1 cellular context compared by ENCODE assay signal in the genomic region with DNA sequence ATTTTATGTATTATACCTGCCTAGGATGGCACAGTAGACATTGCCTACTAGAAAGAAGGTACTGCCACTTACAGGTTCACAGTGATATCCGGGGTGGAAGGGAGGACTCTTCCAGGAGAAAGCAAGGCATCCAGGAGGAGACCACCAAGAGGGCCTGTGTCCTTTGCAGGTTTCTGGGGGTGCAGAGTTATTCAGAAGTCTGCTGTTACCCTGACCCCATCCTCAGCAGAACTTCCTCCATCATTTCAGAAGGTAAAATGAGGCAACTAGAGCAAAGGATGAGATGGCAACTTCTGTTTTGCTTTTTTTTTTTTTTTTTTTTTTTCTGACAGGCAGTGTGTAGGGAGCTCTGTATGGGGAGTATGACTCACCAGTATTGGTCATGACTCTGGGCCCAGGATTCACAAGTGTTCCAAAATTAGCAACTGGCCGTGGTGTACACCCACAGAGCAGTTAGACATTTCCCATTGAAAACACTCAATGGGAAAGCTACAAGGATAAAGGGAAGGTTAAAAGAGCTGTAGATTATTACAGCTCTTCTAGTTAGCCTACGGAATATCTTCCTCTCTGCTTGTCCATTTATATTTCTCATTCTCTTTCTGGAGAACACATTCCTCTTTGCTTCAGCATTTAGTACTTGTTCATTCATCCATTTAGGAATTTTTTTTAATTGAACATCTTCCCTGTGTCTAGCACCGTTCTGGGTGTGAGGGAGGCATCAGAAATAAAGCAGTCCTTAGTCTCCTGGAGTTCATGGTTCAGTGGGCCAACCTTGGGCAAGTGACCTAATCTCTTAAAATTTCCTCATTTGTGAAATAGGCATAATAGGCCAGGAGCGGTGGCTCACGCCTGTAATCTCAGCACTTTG.
TF ChIP-seq lines count a peak whose summit lies in the region.

No MANE protein-coding gene starts in this region.

TF ChIP-seq in K562, 482 proteins besides CTCF, POLR2A, EP300 and RAD21 (continued from another document):
- TF ChIP-seq AFF4 (CRISPR knock-in tag; IDR thresholded peaks at IDR 0.05) (peak; percentile 83), ZNF444 (CRISPR knock-in tag; IDR thresholded peaks at IDR 0.05) (no peak), ZNF696 (CRISPR knock-in tag; conservative IDR thresholded peaks at IDR 0.05) (no peak), MED1 (CRISPR knock-in tag; IDR thresholded peaks at IDR 0.05; ENCODE audit: borderline replicate concordance) (no peak), ZNF830 (CRISPR knock-in tag; IDR thresholded peaks at IDR 0.05) (0 out of 2 replicates have a peak, but pooled peaks have one; percentile 37), MEF2D (tag; conservative IDR thresholded peaks at IDR 0.05; ENCODE audit: low read depth) (peak; percentile 99), SRSF9 (IDR thresholded peaks at IDR 0.05; ENCODE audit: borderline replicate concordance, low read depth, low read length) (no peak), KDM1A (IDR thresholded peaks at IDR 0.05) (no peak; a peak in 1 of 4 replicates), ELK1 (CRISPR knock-in tag; IDR thresholded peaks at IDR 0.05) (no peak), SIX5 (IDR thresholded peaks at IDR 0.05; ENCODE audit: borderline replicate concordance in 1 of 2, insufficient read depth in 1 of 2, low read depth in 1 of 2, low read length in 2 of 2) (no peak), CTBP1 (IDR thresholded peaks at IDR 0.05; ENCODE audit: borderline replicate concordance) (no peak; the same call in 1 of the 2 replicates), TBP (optimal IDR thresholded peaks at IDR 0.05; ENCODE audit: low read depth, low read length) (no peak), BRD4 (IDR thresholded peaks at IDR 0.05) (no peak), BRF1 (IDR thresholded peaks at IDR 0.05; ENCODE audit: borderline replicate concordance, extremely low read depth, insufficient read length) (no peak), GTF2A2 (tag; IDR thresholded peaks at IDR 0.05) (no peak), DNMT1 (IDR thresholded peaks at IDR 0.05) (no peak), SUPT5H (IDR thresholded peaks at IDR 0.05) (no peak), ZNF668 (CRISPR knock-in tag; IDR thresholded peaks at IDR 0.05) (0 out of 2 replicates have a peak, but pooled peaks have one; percentile 70), BDP1 (IDR thresholded peaks at IDR 0.05; ENCODE audit: insufficient read depth, insufficient read length) (no peak), RNF2 (IDR thresholded peaks at IDR 0.05) (peak; percentile 40; the same call in 1 of the 2 replicates), ZBTB11 (CRISPR knock-in tag; IDR thresholded peaks at IDR 0.05) (no peak), SNRNP70 (optimal IDR thresholded peaks at IDR 0.05; ENCODE audit: low read depth, low read length) (no peak), KDM2B (CRISPR knock-in tag; IDR thresholded peaks at IDR 0.05) (no peak), ETS1 (conservative IDR thresholded peaks at IDR 0.05; ENCODE audit: control insufficient read depth, low read depth, low read length) (no peak), ZKSCAN3 (CRISPR knock-in tag; IDR thresholded peaks at IDR 0.05) (no peak), ZNF354B (CRISPR knock-in tag; IDR thresholded peaks at IDR 0.05) (no peak), STAT5A (IDR thresholded peaks at IDR 0.05; ENCODE audit: borderline replicate concordance, low read length) (peak; percentile 44; the same call in 1 of the 2 replicates), RBM39 (optimal IDR thresholded peaks at IDR 0.05; ENCODE audit: low read depth, low read length) (no peak), NR4A1 (CRISPR knock-in tag; IDR thresholded peaks at IDR 0.05) (0 out of 2 replicates have a peak, but pooled peaks have one; percentile 8), NR4A1 (tag; IDR thresholded peaks at IDR 0.05) (peak; percentile 90), DACH1 (IDR thresholded peaks at IDR 0.05; ENCODE audit: partially characterized antibody) (no peak), MBD2 (IDR thresholded peaks at IDR 0.05; ENCODE audit: borderline replicate concordance, low read depth) (no peak), LEF1 (IDR thresholded peaks at IDR 0.05) (no peak; the same call in 1 of the 2 replicates), ETV6 (IDR thresholded peaks at IDR 0.05; ENCODE audit: borderline replicate concordance in 1 of 2, low read depth in 2 of 2, low read length in 1 of 2) (0 out of 4 replicates have a peak, but pooled peaks of 1 of the 2 experiments have one; percentile 41), ETV6 (CRISPR knock-in tag; IDR thresholded peaks at IDR 0.05; ENCODE audit: borderline replicate concordance) (no peak), ZZZ3 (IDR thresholded peaks at IDR 0.05) (no peak)
- TF ChIP-seq, protein P1, sequence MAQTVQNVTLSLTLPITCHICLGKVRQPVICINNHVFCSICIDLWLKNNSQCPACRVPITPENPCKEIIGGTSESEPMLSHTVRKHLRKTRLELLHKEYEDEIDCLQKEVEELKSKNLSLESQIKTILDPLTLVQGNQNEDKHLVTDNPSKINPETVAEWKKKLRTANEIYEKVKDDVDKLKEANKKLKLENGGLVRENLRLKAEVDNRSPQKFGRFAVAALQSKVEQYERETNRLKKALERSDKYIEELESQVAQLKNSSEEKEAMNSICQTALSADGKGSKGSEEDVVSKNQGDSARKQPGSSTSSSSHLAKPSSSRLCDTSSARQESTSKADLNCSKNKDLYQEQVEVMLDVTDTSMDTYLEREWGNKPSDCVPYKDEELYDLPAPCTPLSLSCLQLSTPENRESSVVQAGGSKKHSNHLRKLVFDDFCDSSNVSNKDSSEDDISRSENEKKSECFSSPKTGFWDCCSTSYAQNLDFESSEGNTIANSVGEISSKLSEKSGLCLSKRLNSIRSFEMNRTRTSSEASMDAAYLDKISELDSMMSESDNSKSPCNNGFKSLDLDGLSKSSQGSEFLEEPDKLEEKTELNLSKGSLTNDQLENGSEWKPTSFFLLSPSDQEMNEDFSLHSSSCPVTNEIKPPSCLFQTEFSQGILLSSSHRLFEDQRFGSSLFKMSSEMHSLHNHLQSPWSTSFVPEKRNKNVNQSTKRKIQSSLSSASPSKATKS (CRISPR knock-in tag; IDR thresholded peaks at IDR 0.05) = no peak
- TF ChIP-seq, protein P2, sequence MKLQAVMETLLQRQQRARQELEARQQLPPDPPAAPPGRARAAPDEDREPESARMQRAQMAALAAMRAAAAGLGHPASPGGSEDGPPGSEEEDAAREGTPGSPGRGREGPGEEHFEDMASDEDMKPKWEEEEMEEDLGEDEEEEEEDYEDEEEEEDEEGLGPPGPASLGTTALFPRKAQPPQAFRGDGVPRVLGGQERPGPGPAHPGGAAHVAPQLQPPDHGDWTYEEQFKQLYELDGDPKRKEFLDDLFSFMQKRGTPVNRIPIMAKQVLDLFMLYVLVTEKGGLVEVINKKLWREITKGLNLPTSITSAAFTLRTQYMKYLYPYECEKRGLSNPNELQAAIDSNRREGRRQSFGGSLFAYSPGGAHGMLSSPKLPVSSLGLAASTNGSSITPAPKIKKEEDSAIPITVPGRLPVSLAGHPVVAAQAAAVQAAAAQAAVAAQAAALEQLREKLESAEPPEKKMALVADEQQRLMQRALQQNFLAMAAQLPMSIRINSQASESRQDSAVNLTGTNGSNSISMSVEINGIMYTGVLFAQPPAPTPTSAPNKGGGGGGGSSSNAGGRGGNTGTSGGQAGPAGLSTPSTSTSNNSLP (IDR thresholded peaks at IDR 0.05; ENCODE audit: borderline replicate concordance, low read depth, low read length) = no peak
- TF ChIP-seq, protein P3, sequence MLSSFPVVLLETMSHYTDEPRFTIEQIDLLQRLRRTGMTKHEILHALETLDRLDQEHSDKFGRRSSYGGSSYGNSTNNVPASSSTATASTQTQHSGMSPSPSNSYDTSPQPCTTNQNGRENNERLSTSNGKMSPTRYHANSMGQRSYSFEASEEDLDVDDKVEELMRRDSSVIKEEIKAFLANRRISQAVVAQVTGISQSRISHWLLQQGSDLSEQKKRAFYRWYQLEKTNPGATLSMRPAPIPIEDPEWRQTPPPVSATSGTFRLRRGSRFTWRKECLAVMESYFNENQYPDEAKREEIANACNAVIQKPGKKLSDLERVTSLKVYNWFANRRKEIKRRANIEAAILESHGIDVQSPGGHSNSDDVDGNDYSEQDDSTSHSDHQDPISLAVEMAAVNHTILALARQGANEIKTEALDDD (IDR thresholded peaks at IDR 0.05) = peak; percentile 81
- TF ChIP-seq, protein P4, sequence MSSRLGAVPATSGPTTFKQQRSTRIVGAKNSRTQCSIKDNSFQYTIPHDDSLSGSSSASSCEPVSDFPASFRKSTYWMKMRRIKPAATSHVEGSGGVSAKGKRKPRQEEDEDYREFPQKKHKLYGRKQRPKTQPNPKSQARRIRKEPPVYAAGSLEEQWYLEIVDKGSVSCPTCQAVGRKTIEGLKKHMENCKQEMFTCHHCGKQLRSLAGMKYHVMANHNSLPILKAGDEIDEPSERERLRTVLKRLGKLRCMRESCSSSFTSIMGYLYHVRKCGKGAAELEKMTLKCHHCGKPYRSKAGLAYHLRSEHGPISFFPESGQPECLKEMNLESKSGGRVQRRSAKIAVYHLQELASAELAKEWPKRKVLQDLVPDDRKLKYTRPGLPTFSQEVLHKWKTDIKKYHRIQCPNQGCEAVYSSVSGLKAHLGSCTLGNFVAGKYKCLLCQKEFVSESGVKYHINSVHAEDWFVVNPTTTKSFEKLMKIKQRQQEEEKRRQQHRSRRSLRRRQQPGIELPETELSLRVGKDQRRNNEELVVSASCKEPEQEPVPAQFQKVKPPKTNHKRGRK (tag; IDR thresholded peaks at IDR 0.05) = no peak
- TF ChIP-seq, protein P5, sequence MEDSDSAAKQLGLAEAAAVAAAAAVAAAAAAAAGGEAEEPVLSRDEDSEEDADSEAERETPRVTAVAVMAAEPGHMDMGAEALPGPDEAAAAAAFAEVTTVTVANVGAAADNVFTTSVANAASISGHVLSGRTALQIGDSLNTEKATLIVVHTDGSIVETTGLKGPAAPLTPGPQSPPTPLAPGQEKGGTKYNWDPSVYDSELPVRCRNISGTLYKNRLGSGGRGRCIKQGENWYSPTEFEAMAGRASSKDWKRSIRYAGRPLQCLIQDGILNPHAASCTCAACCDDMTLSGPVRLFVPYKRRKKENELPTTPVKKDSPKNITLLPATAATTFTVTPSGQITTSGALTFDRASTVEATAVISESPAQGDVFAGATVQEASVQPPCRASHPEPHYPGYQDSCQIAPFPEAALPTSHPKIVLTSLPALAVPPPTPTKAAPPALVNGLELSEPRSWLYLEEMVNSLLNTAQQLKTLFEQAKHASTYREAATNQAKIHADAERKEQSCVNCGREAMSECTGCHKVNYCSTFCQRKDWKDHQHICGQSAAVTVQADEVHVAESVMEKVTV (CRISPR knock-in tag; IDR thresholded peaks at IDR 0.05) = peak; percentile 28
